ENCODE assay signal across 14 cellular contexts in genomic region chrX:129706395-129707072, GRCh38. TPM values are rescaled to one million over a fixed set of nuclear protein-coding genes. Genes with fewer than 3 reads are reported as not detected.
A peak's percentile ranks its signal among the peaks of the same experiment; 100 is the strongest.
DNase-seq lines count a peak whose midpoint lies in the region; ATAC-seq and TF ChIP-seq lines count a peak whose summit lies in the region.
"Had no signal": no experiment of that assay in that cellular context is flagged by ENCODE, and none has a peak within 500 bp of the region (broad histone marks: within the 10 kb centered on the region; RNA-seq: fewer than 3 reads in every experiment).

No MANE protein-coding gene starts in this region.

- no peak overlapping the region for H3K4me3 Mint-ChIP-seq in CD14-positive monocyte
- H3K4me3 Mint-ChIP-seq: activated CD8-positive, alpha-beta T cell treated with anti-CD3 and anti-CD28 coated beads for 36 hours; activated naive CD8-positive, alpha-beta T cell; nephron; stimulated activated naive B cell treated with anti-CD40 and anti-IgM and Interleukin-4, amounts not matched to agents 10 μg/mL and 1 μg/mL and 100 μg/mL, for 72 hours had no signal

- peaks cover 0 to 1% (median 0%) of the 10 kb centered on the region in 3 donors for H3K27me3 Mint-ChIP-seq in CD14-positive monocyte (ENCODE audit: low read depth in 3 of 3)
- H3K27me3 Mint-ChIP-seq: activated CD8-positive, alpha-beta T cell treated with anti-CD3 and anti-CD28 coated beads for 36 hours; activated naive CD8-positive, alpha-beta T cell had no signal

- H3K36me3 Mint-ChIP-seq in CD14-positive monocyte = peaks cover 0 to 1% of the 10 kb centered on the region in 2 donors
- H3K36me3 Mint-ChIP-seq: activated naive CD8-positive, alpha-beta T cell had no signal

- peaks cover 0 to 4% (median 2%) of the 10 kb centered on the region in 7 donors for H3K9me3 Mint-ChIP-seq in CD14-positive monocyte
- H3K9me3 Mint-ChIP-seq: activated CD8-positive, alpha-beta T cell treated with anti-CD3 and anti-CD28 coated beads for 36 hours had no signal

- H3K4me1 ChIP-seq in psoas muscle = no peaks in the 10 kb centered on the region

- no peaks in the 10 kb centered on the region for H3K4me1 Mint-ChIP-seq in CD14-positive monocyte
- H3K4me1 Mint-ChIP-seq: nephron; stimulated activated naive B cell treated with anti-CD40 and anti-IgM and Interleukin-4, amounts not matched to agents 10 μg/mL and 1 μg/mL and 100 μg/mL, for 72 hours had no signal

- WGBS in psoas muscle, 3 donors = 33 to 67% (median 40%) methylated on average over 7 of the region's 7 CpGs

- H3K27me3 ChIP-seq in dorsolateral prefrontal cortex (peaks cover 0 to 61% (median 9%) of the 10 kb centered on the region in 45 donors), psoas muscle (ENCODE audit: insufficient read depth in 3 of 3, low read length in 2 of 3) (peaks cover 0 to 4% (median 0%) of the 10 kb centered on the region in 3 donors)

- peak overlapping the region in 57 of 59 donors; percentile 47 to 96 (median 85) for H3K27ac ChIP-seq in dorsolateral prefrontal cortex
- no peak overlapping the region for H3K27ac ChIP-seq in psoas muscle

- H3K36me3 ChIP-seq in psoas muscle (ENCODE audit: insufficient read depth in 1 of 2, low read depth in 1 of 2) = no peaks in the 10 kb centered on the region

- H3K9me3 ChIP-seq in psoas muscle = no peaks in the 10 kb centered on the region

- intact Hi-C loops in dorsolateral prefrontal cortex (cut with DNase I) = no loop called here
- intact Hi-C loops in psoas muscle (cut with DNase I) = no loop called here
- intact Hi-C loops in CD14-positive monocyte (cut with micrococcal nuclease) = no loop called here

- H3K4me3 ChIP-seq in dorsolateral prefrontal cortex (peak overlapping the region in 2 of 59 donors; percentile 9 to 31), psoas muscle (no peak overlapping the region)

- peak in 20 of 56 donors; percentile 2 to 46 (median 26) for TF ChIP-seq CTCF in dorsolateral prefrontal cortex (IDR thresholded peaks at IDR 0.05 in 54 of 56, conservative IDR thresholded peaks at IDR 0.05 in 2 of 56; ENCODE audit: low read depth in 1 of 56, partially characterized antibody in 56 of 56)
- no peak for TF ChIP-seq CTCF in psoas muscle (IDR thresholded peaks at IDR 0.05)
- no peak for TF ChIP-seq CTCF in CD14-positive monocyte (IDR thresholded peaks at IDR 0.05)

- H3K27ac Mint-ChIP-seq in CD14-positive monocyte = no peak overlapping the region
- H3K27ac Mint-ChIP-seq: activated CD8-positive, alpha-beta T cell treated with anti-CD3 and anti-CD28 coated beads for 36 hours; activated naive CD8-positive, alpha-beta T cell; nephron; stimulated activated naive B cell treated with anti-CD40 and anti-IgM and Interleukin-4, amounts not matched to agents 10 μg/mL and 1 μg/mL and 100 μg/mL, for 72 hours had no signal

- DNase-seq in Daoy (ENCODE audit: low read depth) (peak; percentile 36), NCI-H446 treated with DMSO at 0.1 percent for 48 hours (lab: John Stamatoyannopoulos, UW) (peak; percentile 35), dorsolateral prefrontal cortex (peak; percentile 18 to 91 (median 86)), psoas muscle (peak in 1 of 2 donors; percentile 41), CD14-positive monocyte (ENCODE audit: low spot score) (no peak), NCI-H526 treated with DMSO at 0.1 percent for 48 hours (lab: John Stamatoyannopoulos, UW) (no peak), NCI-H82 treated with DMSO at 0.1 percent for 48 hours (lab: John Stamatoyannopoulos, UW; ENCODE audit: unreplicated experiment) (no peak)
- DNase-seq: activated CD8-positive, alpha-beta T cell treated with anti-CD3 and anti-CD28 coated beads for 36 hours; NCI-H2171 treated with DMSO at 0.1 percent for 48 hours; stimulated activated CD4-positive, alpha-beta T cell treated with anti-CD3 and anti-CD28 coated beads, Interleukin-15, amount 100 ng/mL, for 24 hours; stimulated activated naive B cell treated with anti-CD40 and anti-IgM and Interleukin-4, amounts not matched to agents 10 μg/mL and 1 μg/mL and 100 μg/mL, for 72 hours had no signal

- ATAC-seq in psoas muscle (peak in 3 of 4 donors; percentile 37 to 76 (median 50)), HG03520 (IDR thresholded peaks at IDR 0.05; ENCODE audit: unreplicated experiment) (no peak)
- ATAC-seq: activated CD8-positive, alpha-beta T cell treated with anti-CD3 and anti-CD28 coated beads for 36 hours; stimulated activated naive B cell treated with anti-CD40 and anti-IgM and Interleukin-4, amounts not matched to agents 10 μg/mL and 1 μg/mL and 100 μg/mL, for 72 hours had no signal

RNA-seq across cellular contexts. Expression of gene XPNPEP2, which starts 32.2 kb away (rescaled TPM):
- total RNA-seq in Daoy (2014; rRNA removed; shearing (Covaris generic)) = not detected in 2 replicates
- total RNA-seq in dorsolateral prefrontal cortex (under 1 TPM in 6 of 120 experiments, not detected in 114; 0.07 to 0.29 (median 0.17) TPM), psoas muscle (under 1 TPM; 0.25 to 0.97 (median 0.49) TPM)
- polyA plus RNA-seq in psoas muscle (under 1 TPM; 0.41 to 0.52 (median 0.43) TPM), CD14-positive monocyte (not detected)

RNA-seq across cellular contexts. Expression of gene APLN, which starts 51.8 kb away (rescaled TPM):
- 0.34 and 1.1 TPM in 2 replicates for total RNA-seq in Daoy (2014; rRNA removed; shearing (Covaris generic))
- total RNA-seq in dorsolateral prefrontal cortex (10 to 100 TPM in 103 of 120 experiments, 1 to 10 TPM in 17; 3.5 to 69.1 (median 14.9) TPM), psoas muscle (1 to 10 TPM in 2 of 4 donors, under 1 TPM in 2; 0.86 to 4.1 (median 1.6) TPM)
- polyA plus RNA-seq in psoas muscle (1 to 10 TPM in 1 of 3 donors, under 1 TPM in 2; 0.13 to 1.0 (median 0.68) TPM), CD14-positive monocyte (not detected)

Comparison
In these comparisons a context has a peak if more than half of its experiments do, and no peak if none do; other contexts are left out.
1. DNase-seq: peak in Daoy (single experiment), NCI-H446 treated with DMSO at 0.1 percent for 48 hours (single experiment) and dorsolateral prefrontal cortex (10 of 10); none in CD14-positive monocyte (single experiment), NCI-H526 treated with DMSO at 0.1 percent for 48 hours (single experiment) and NCI-H82 treated with DMSO at 0.1 percent for 48 hours (single experiment).